24 cellular contexts compared by ENCODE assay signal in genomic region chrX:12352922-12353321, GRCh38.
"Had no signal": no experiment of that assay in that cellular context is flagged by ENCODE, and none has a peak within 500 bp of the region (broad histone marks: within the 10 kb centered on the region; RNA-seq: fewer than 3 reads in every experiment).

No MANE protein-coding gene starts in this region.

- H3K27ac ChIP-seq: coronary artery, dorsolateral prefrontal cortex, heart left ventricle, left ventricle myocardium inferior, lower lobe of right lung, neutrophil, right atrium auricular region, stomach, thoracic aorta had no signal

- H3K36me3 Mint-ChIP-seq: naive B cell had no signal

- H3K36me3 ChIP-seq: heart left ventricle, left ventricle myocardium inferior, lower lobe of right lung, neutrophil, right atrium auricular region, stomach, thoracic aorta had no signal

- H3K4me3 Mint-ChIP-seq: naive B cell had no signal

- H3K27me3 Mint-ChIP-seq: naive B cell had no signal

- H3K4me1 ChIP-seq: heart left ventricle, left ventricle myocardium inferior, lower lobe of right lung, right atrium auricular region, stomach had no signal

- H3K27ac Mint-ChIP-seq: naive B cell had no signal

- H3K27me3 ChIP-seq: heart left ventricle, neutrophil, right atrium auricular region, stomach had no signal

- H3K9me3 ChIP-seq: heart left ventricle, left ventricle myocardium inferior, lower lobe of right lung, neutrophil, right atrium auricular region, stomach, thoracic aorta had no signal

- H3K4me1 Mint-ChIP-seq: naive B cell had no signal

- ATAC-seq: esophagus mucosa, heart left ventricle, left cardiac atrium, lower lobe of right lung had no signal

- FAIRE-seq: endometrium, frontal cortex, small intestine had no signal

- DNase-seq: dorsolateral prefrontal cortex; effector CD8-positive, alpha-beta T cell; heart left ventricle; hypothalamus; kidney; left cardiac atrium; left ventricle myocardium inferior; lower lobe of right lung; mesenchymal stem cell; naive B cell; posterior cingulate gyrus; small intestine; stimulated activated CD4-positive, alpha-beta T cell treated with anti-CD3 and anti-CD28 coated beads, Interleukin-12 subunit alpha, Interleukin-12 subunit beta, amount 100 ng/mL, for 4 hours; stimulated activated naive CD4-positive, alpha-beta T cell; stomach; substantia nigra; trophoblast cell had no signal

- H3K4me3 ChIP-seq: coronary artery, dorsolateral prefrontal cortex, heart left ventricle, left ventricle myocardium inferior, lower lobe of right lung, right atrium auricular region, stomach, thoracic aorta had no signal
